9 cellular contexts compared by ENCODE assay signal in the genomic region with DNA sequence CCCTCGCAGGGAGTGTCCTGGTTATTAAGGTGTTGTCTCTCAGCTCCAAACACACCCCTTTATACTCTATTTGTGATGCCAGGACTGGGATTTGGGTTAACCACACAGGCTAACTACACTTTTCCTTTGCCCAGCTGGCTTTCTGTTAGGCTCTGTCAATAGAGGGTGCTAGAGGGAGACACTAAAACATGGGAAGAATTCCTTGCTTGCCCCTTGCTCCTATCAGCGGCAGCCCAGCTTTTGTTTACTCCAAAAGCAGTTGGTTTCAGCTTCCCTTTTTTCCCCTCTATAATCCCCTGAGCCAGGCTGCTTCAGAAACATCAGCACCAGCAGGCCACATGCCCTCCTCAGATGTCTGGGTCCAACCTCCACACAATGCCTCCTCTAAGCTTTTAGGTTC.
DNase-seq lines count a peak whose midpoint lies in the region; ATAC-seq and TF ChIP-seq lines count a peak whose summit lies in the region.
"Had no signal": no experiment of that assay in that cellular context is flagged by ENCODE, and none has a peak within 500 bp of the region (broad histone marks: within the 10 kb centered on the region; RNA-seq: fewer than 3 reads in every experiment).

No MANE protein-coding gene starts in this region.

- no peaks in the 10 kb centered on the region for H3F3A ChIP-seq in SU-DHL-6 (ENCODE audit: insufficient read depth)

- no peaks in the 10 kb centered on the region for H4K20me1 ChIP-seq in SU-DHL-6 (ENCODE audit: low read depth, low read length)

- H3K9ac ChIP-seq in SU-DHL-6 (ENCODE audit: low read length): no peak overlapping the region

- TF ChIP-seq CTCF in C4-2B (conservative IDR thresholded peaks at IDR 0.05) (peak; percentile 72), SU-DHL-6 (IDR thresholded peaks at IDR 0.05; ENCODE audit: insufficient read depth, low read length, poor library complexity, severe bottlenecking) (peak; percentile 16)

- H2AFZ ChIP-seq in SU-DHL-6 (ENCODE audit: low read depth, low read length, severe bottlenecking): no peak overlapping the region

- H3K4me1 Mint-ChIP-seq in activated CD4-positive, alpha-beta memory T cell treated with anti-CD3 and anti-CD28 coated beads, Interleukin-2, amount 10 ng/mL, durations not matched to agents 7 days and 5 days: no peaks in the 10 kb centered on the region

- H3K79me2 ChIP-seq in SU-DHL-6 (ENCODE audit: insufficient read depth, low read length): no peaks in the 10 kb centered on the region

- no peak overlapping the region for H3K27ac Mint-ChIP-seq in activated CD4-positive, alpha-beta memory T cell treated with anti-CD3 and anti-CD28 coated beads, Interleukin-2, amount 10 ng/mL, durations not matched to agents 7 days and 5 days

- TF ChIP-seq POLR2A in GM18505 (IDR thresholded peaks at IDR 0.05; ENCODE audit: borderline replicate concordance, extremely low read depth, insufficient read depth, insufficient read length): no peak

- no peak for TF ChIP-seq EP300 in Ishikawa (IDR thresholded peaks at IDR 0.05; ENCODE audit: borderline replicate concordance)

- H3K9me2 ChIP-seq in SU-DHL-6 (replicated peaks; ENCODE audit: insufficient read depth, low read length): no peaks in the 10 kb centered on the region

- H3K27me3 Mint-ChIP-seq in activated CD4-positive, alpha-beta memory T cell treated with anti-CD3 and anti-CD28 coated beads, Interleukin-2, amount 10 ng/mL, durations not matched to agents 7 days and 5 days: no peaks in the 10 kb centered on the region

- peak; percentile 44 for TF ChIP-seq RAD21 in Ishikawa (IDR thresholded peaks at IDR 0.05; ENCODE audit: low read depth)

- no peaks in the 10 kb centered on the region for H3K36me3 ChIP-seq in SU-DHL-6 (ENCODE audit: low read length)

- H3K4me2 ChIP-seq in SU-DHL-6 (ENCODE audit: low read depth, low read length, poor library complexity, severe bottlenecking): no peak overlapping the region

- no peaks in the 10 kb centered on the region for H3K9me3 ChIP-seq in SU-DHL-6 (ENCODE audit: insufficient read depth, low read length)

- no peak overlapping the region for H3K4me3 Mint-ChIP-seq in activated CD4-positive, alpha-beta memory T cell treated with anti-CD3 and anti-CD28 coated beads, Interleukin-2, amount 10 ng/mL, durations not matched to agents 7 days and 5 days

- H3K4me3 ChIP-seq in SU-DHL-6 (ENCODE audit: insufficient read depth, low read length, poor library complexity, severe bottlenecking): no peak overlapping the region

- no peaks in the 10 kb centered on the region for H3K27me3 ChIP-seq in SU-DHL-6 (ENCODE audit: low read length)

- H3K27ac ChIP-seq in C4-2B: no peak overlapping the region
- no peak overlapping the region for H3K27ac ChIP-seq in SU-DHL-6 (ENCODE audit: low read depth, low read length)
- H3K27ac ChIP-seq: epithelial cell of prostate had no signal

- ATAC-seq in GM18505 (IDR thresholded peaks at IDR 0.05; ENCODE audit: unreplicated experiment) (no peak), HG03354 (IDR thresholded peaks at IDR 0.05; ENCODE audit: poor library complexity, severe bottlenecking, unreplicated experiment) (no peak)

- peak; percentile 64 for DNase-seq in iPS-NIHi11 (ENCODE audit: low spot score)
- DNase-seq in activated CD4-positive, alpha-beta memory T cell treated with anti-CD3 and anti-CD28 coated beads, Interleukin-2, amount 10 ng/mL, durations not matched to agents 7 days and 5 days: no peak
- no peak for DNase-seq in cerebellar nuclear complex (lab: John Stamatoyannopoulos, UW)

- H3K9me3 Mint-ChIP-seq in activated CD4-positive, alpha-beta memory T cell treated with anti-CD3 and anti-CD28 coated beads, Interleukin-2, amount 10 ng/mL, durations not matched to agents 7 days and 5 days: no peaks in the 10 kb centered on the region

- no peaks in the 10 kb centered on the region for H3K36me3 Mint-ChIP-seq in activated CD4-positive, alpha-beta memory T cell treated with anti-CD3 and anti-CD28 coated beads, Interleukin-2, amount 10 ng/mL, durations not matched to agents 7 days and 5 days (ENCODE audit: low read depth)

- CTCF ChIA-PET in activated CD4-positive, alpha-beta memory T cell treated with anti-CD3 and anti-CD28 coated beads, Interleukin-2, amount 10 ng/mL, durations not matched to agents 7 days and 5 days (lab: Charles Lee): no interaction called here

- POLR2A ChIA-PET in activated CD4-positive, alpha-beta memory T cell treated with anti-CD3 and anti-CD28 coated beads, Interleukin-2, amount 10 ng/mL, durations not matched to agents 7 days and 5 days (lab: Charles Lee): no interaction called here

TF ChIP-seq in Ishikawa, 13 proteins besides CTCF, POLR2A, EP300 and RAD21:
- no peak for TF ChIP-seq ZBTB7A (IDR thresholded peaks at IDR 0.05; ENCODE audit: low read depth)
- TF ChIP-seq, protein P1, sequence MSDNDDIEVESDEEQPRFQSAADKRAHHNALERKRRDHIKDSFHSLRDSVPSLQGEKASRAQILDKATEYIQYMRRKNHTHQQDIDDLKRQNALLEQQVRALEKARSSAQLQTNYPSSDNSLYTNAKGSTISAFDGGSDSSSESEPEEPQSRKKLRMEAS (IDR thresholded peaks at IDR 0.05): no peak
- TF ChIP-seq EGR1 (IDR thresholded peaks at IDR 0.05): no peak
- TF ChIP-seq NFIC (IDR thresholded peaks at IDR 0.05): no peak
TF ChIP-seq in Ishikawa: peak in this region for 0.
